11 cellular contexts compared by ENCODE assay signal in the genomic region with DNA sequence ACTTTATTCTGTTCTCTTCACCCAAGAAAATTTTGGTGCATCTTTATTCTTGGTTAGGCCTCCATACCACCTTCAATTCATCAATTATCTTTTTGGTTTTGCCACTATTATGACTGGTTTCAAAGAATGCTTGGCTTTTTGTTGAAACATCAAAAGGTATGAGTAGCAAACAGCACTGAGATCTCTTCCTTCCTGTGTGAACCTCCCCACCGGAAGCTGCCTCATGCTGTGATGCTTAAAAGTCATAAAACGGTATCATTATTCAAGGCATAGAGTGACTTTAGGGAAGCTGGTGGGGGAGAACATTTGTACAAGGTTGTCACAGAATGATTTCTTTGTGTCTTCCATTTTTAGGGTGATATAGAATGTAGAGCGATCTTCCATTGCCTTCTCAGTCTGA.
DNase-seq lines count a peak whose midpoint lies in the region; ATAC-seq, FAIRE-seq and TF ChIP-seq lines count a peak whose summit lies in the region.
"Had no signal": no experiment of that assay in that cellular context is flagged by ENCODE, and none has a peak within 500 bp of the region (broad histone marks: within the 10 kb centered on the region; RNA-seq: fewer than 3 reads in every experiment).

No MANE protein-coding gene starts in this region.

- H4K20me1 ChIP-seq in GM12878 (ENCODE audit: control insufficient read depth, insufficient read depth) (no peaks in the 10 kb centered on the region), MM.1S (ENCODE audit: insufficient read depth, low read length) (no peaks in the 10 kb centered on the region)

- H3K4me1 ChIP-seq in GM12878 (ENCODE audit: control insufficient read depth, insufficient read depth, low read length): no peaks in the 10 kb centered on the region
- no peaks in the 10 kb centered on the region for H3K4me1 ChIP-seq in MM.1S (ENCODE audit: low read length)
- H3K4me1 ChIP-seq: left ventricle myocardium inferior had no signal

- ATAC-seq in GM21737 (IDR thresholded peaks at IDR 0.05; ENCODE audit: unreplicated experiment) (peak; percentile 64), GM12878 (no peak), HG02938 (IDR thresholded peaks at IDR 0.05; ENCODE audit: unreplicated experiment) (no peak)

- SMC1A ChIA-PET in GM12878 (lab: Charles Lee; ENCODE audit: uncharacterized antibody, unreplicated experiment): interaction anchor here (1.6 kb wide), 1 partner anchor 48 kb away, joined by 4 read pairs; no protein-coding TSS in a partner anchor

- H3K27ac Mint-ChIP-seq in activated CD4-positive, alpha-beta T cell treated with anti-CD3 and anti-CD28 coated beads, Interleukin-2, amount 10 ng/mL, durations not matched to agents 24 days and 14 days: peak overlapping the region; percentile 86

- H3K9ac ChIP-seq in GM12878 (ENCODE audit: control insufficient read depth, insufficient read depth, low read length): no peak overlapping the region
- H3K9ac ChIP-seq in MM.1S (ENCODE audit: low read length): no peak overlapping the region

- H3K36me3 ChIP-seq in GM12878 (ENCODE audit: control insufficient read depth in 2 of 2, insufficient read depth in 2 of 2, low read length in 1 of 2) (no peaks in the 10 kb centered on the region), MM.1S (replicated peaks; ENCODE audit: insufficient read depth, low read length) (no peaks in the 10 kb centered on the region)
- H3K36me3 ChIP-seq: left ventricle myocardium inferior had no signal

- no peaks in the 10 kb centered on the region for H3K9me2 ChIP-seq in MM.1S (replicated peaks; ENCODE audit: insufficient read depth, low read length)

- TF ChIP-seq RAD21 in GM12878 (IDR thresholded peaks at IDR 0.05; ENCODE audit: insufficient read depth, low read depth, low read length): no peak

- intact Hi-C loops in activated CD4-positive, alpha-beta T cell treated with anti-CD3 and anti-CD28 coated beads, Interleukin-2, amount 10 ng/mL, durations not matched to agents 24 days and 14 days (cut with micrococcal nuclease): loop anchor here (2.0 kb wide), 2 partner anchors 69 to 73 kb away; no protein-coding TSS in a partner anchor
- intact Hi-C loops in GM12878 (cut with micrococcal nuclease; ENCODE audit: unreplicated experiment): no loop called here

- CTCF ChIA-PET in GM12878 (lab: Yijun Ruan, JAX): interaction anchor here (1.8 kb wide), 1 partner anchor 25 kb away, joined by 6 read pairs; no protein-coding TSS in a partner anchor

- H3K4me3 Mint-ChIP-seq in activated CD4-positive, alpha-beta T cell treated with anti-CD3 and anti-CD28 coated beads, Interleukin-2, amount 10 ng/mL, durations not matched to agents 24 days and 14 days: peak overlapping the region; percentile 51

- in situ Hi-C loops in GM12878 (cut with MboI): no loop called here

- H3K27ac ChIP-seq in GM12878 (ENCODE audit: control insufficient read depth, insufficient read depth) (no peak overlapping the region), MM.1S (ENCODE audit: low read length) (no peak overlapping the region)
- H3K27ac ChIP-seq: left ventricle myocardium inferior had no signal

- H3F3A ChIP-seq in MM.1S (ENCODE audit: insufficient read depth, low read length): no peaks in the 10 kb centered on the region

- H3K9me3 ChIP-seq in GM12878 (replicated peaks; ENCODE audit: control insufficient read depth, insufficient read depth, low read length) (no peaks in the 10 kb centered on the region), MM.1S (replicated peaks; ENCODE audit: insufficient read depth, low read length) (no peaks in the 10 kb centered on the region)
- H3K9me3 ChIP-seq: left ventricle myocardium inferior had no signal

- FAIRE-seq in GM12878 (lab: Jason Lieb, UNC): no peak
- FAIRE-seq: G401.6 had no signal

- H2AFZ ChIP-seq in GM12878 (ENCODE audit: control insufficient read depth, low read depth, low read length) (no peak overlapping the region), MM.1S (ENCODE audit: low read length) (no peak overlapping the region)

- 45% methylated on average over 3 of the region's 3 CpGs for WGBS in GM12878 (ENCODE audit: insufficient coverage, insufficient replicate concordance, low lambda C conversion rate, missing lambda C conversion rate)

- TF ChIP-seq CTCF in GM12878 (IDR thresholded peaks at IDR 0.05 in 2 of 3, conservative IDR thresholded peaks at IDR 0.05 in 1 of 3; ENCODE audit: control insufficient read depth in 2 of 3, extremely low read depth in 1 of 3, insufficient read depth in 1 of 3, low read depth in 3 of 3, low read length in 3 of 3) (no peak), MM.1S (IDR thresholded peaks at IDR 0.05; ENCODE audit: low read length) (no peak)

- no peak for TF ChIP-seq POLR2A in GM12878 (IDR thresholded peaks at IDR 0.05; ENCODE audit: low read depth, low read length)

- peak; percentile 88 for DNase-seq in activated CD4-positive, alpha-beta T cell treated with anti-CD3 and anti-CD28 coated beads, Interleukin-2, amount 10 ng/mL, durations not matched to agents 24 days and 14 days
- DNase-seq in GM12878 (ENCODE audit: low read depth, low spot score) (no peak), MM.1S (no peak), NCI-H2196 treated with DMSO at 0.1 percent for 48 hours (lab: John Stamatoyannopoulos, UW; ENCODE audit: unreplicated experiment) (no peak), NCI-H1417 (lab: John Stamatoyannopoulos, UW) (no peak)
- peak; percentile 21 to 29 for DNase-seq in stimulated activated CD8-positive, alpha-beta memory T cell treated with anti-CD3 and anti-CD28 coated beads, Interleukin-15, amount 100 ng/mL, for 48 hours (ENCODE audit: low read depth in 2 of 2)
- DNase-seq: erythroblast, left ventricle myocardium inferior had no signal

- H3K79me2 ChIP-seq in GM12878 (ENCODE audit: control insufficient read depth, insufficient read depth, low read length) (no peaks in the 10 kb centered on the region), MM.1S (ENCODE audit: low read length) (peaks cover 83% of the 10 kb centered on the region)

- peaks cover 50% of the 10 kb centered on the region for H3K4me1 Mint-ChIP-seq in activated CD4-positive, alpha-beta T cell treated with anti-CD3 and anti-CD28 coated beads, Interleukin-2, amount 10 ng/mL, durations not matched to agents 24 days and 14 days

- H3K9me3 Mint-ChIP-seq in activated CD4-positive, alpha-beta T cell treated with anti-CD3 and anti-CD28 coated beads, Interleukin-2, amount 10 ng/mL, durations not matched to agents 24 days and 14 days: peaks cover 10% of the 10 kb centered on the region

- POLR2A ChIA-PET in GM12878 (lab: Charles Lee): no interaction called here

- H3K36me3 Mint-ChIP-seq in activated CD4-positive, alpha-beta T cell treated with anti-CD3 and anti-CD28 coated beads, Interleukin-2, amount 10 ng/mL, durations not matched to agents 24 days and 14 days (ENCODE audit: low read depth): peaks cover 32% of the 10 kb centered on the region

- no peaks in the 10 kb centered on the region for H3K27me3 ChIP-seq in GM12878 (replicated peaks in 1 of 2; ENCODE audit: control insufficient read depth in 2 of 2, insufficient read depth in 2 of 2, low read length in 1 of 2)
- no peaks in the 10 kb centered on the region for H3K27me3 ChIP-seq in MM.1S (replicated peaks; ENCODE audit: insufficient read depth, low read length)

- H3K4me3 ChIP-seq in GM12878 (no peak overlapping the region), MM.1S (ENCODE audit: low read length) (no peak overlapping the region)
- H3K4me3 ChIP-seq: left ventricle myocardium inferior had no signal

- TF ChIP-seq EP300 in GM12878 (IDR thresholded peaks at IDR 0.05; ENCODE audit: borderline replicate concordance in 1 of 2, control insufficient read depth in 1 of 2, low read depth in 2 of 2, low read length in 2 of 2): no peak

- H3K27me3 Mint-ChIP-seq in activated CD4-positive, alpha-beta T cell treated with anti-CD3 and anti-CD28 coated beads, Interleukin-2, amount 10 ng/mL, durations not matched to agents 24 days and 14 days: no peaks in the 10 kb centered on the region

- RAD21 ChIA-PET in GM12878 (lab: Charles Lee; ENCODE audit: unreplicated experiment): no interaction called here

- no TSS peak for BruUV-seq in GM12878 (replicated peaks; lab: Mats Ljungman, UMichigan)

- H3K4me2 ChIP-seq in GM12878 (ENCODE audit: control insufficient read depth, insufficient read depth): no peak overlapping the region
- H3K4me2 ChIP-seq in MM.1S (ENCODE audit: low read depth, low read length): no peak overlapping the region

TF ChIP-seq in GM12878, 131 proteins besides CTCF, POLR2A, EP300 and RAD21:
- TF ChIP-seq NFYA (IDR thresholded peaks at IDR 0.05; ENCODE audit: borderline replicate concordance, low read depth, low read length) (no peak), GABPA (IDR thresholded peaks at IDR 0.05; ENCODE audit: low read depth) (peak; percentile 64), NRF1 (conservative IDR thresholded peaks at IDR 0.05; ENCODE audit: low read depth, low read length) (no peak), ETV6 (conservative IDR thresholded peaks at IDR 0.05 in 1 of 2, IDR thresholded peaks at IDR 0.05 in 1 of 2; ENCODE audit: borderline replicate concordance in 1 of 2, low read depth in 1 of 2) (peak in 1 of 2 experiments; percentile 66; a peak in 1 of 4 replicates)

Comparison
In these comparisons a context has a peak if more than half of its experiments do, and no peak if none do; other contexts are left out.
1. DNase-seq: peak in activated CD4-positive, alpha-beta T cell treated with anti-CD3 and anti-CD28 coated beads, Interleukin-2, amount 10 ng/mL, durations not matched to agents 24 days and 14 days (single experiment) and stimulated activated CD8-positive, alpha-beta memory T cell treated with anti-CD3 and anti-CD28 coated beads, Interleukin-15, amount 100 ng/mL, for 48 hours (2 of 2); none in GM12878 (single experiment), MM.1S (single experiment), NCI-H2196 treated with DMSO at 0.1 percent for 48 hours (single experiment) and NCI-H1417 (0 of 3).